22 cellular contexts compared by ENCODE assay signal in the genomic region with DNA sequence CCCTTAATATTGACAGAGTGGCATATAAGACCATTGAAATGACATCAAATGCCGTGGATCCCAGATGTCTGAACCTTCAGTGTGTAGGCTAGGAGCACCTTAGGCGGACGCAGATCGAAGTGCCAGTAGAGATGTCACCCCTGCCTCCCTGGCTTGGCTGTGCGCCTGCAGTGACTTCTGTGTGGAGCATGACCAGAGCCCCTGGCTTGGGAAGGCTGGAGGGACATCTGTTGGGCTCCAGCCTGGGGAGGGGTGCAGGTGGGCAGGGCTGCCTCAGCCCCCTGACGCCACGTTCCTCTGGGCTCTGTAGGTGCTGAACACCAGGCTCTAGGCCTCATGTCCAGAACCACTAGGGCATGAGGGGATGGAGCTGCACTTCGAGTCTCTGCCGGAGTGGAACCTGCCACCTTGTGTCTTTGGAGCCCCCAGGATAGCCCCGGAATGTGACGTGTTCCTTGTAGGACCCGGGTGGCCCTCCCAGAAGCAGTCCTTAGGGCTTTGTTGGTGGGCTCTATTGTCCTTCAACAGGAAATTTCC.
"Had no signal": no experiment of that assay in that cellular context is flagged by ENCODE, and none has a peak within 500 bp of the region (broad histone marks: within the 10 kb centered on the region; RNA-seq: fewer than 3 reads in every experiment).

No MANE protein-coding gene starts in this region.

- H3K27me3 ChIP-seq: MG63 had no signal

- H3K4me2 ChIP-seq: SK-N-SH had no signal

- H3K9me3 ChIP-seq: MG63, SK-N-SH had no signal

- H3K36me3 ChIP-seq: MG63 had no signal

- H3K9me2 ChIP-seq: SK-N-SH had no signal

- H3K4me3 ChIP-seq: MG63 had no signal

- DNase-seq: Karpas-422, KG1, MG63, NCI-H1092, NCI-H1105 treated with DMSO at 0.1 percent for 48 hours, NCI-H1417 treated with DMSO at 0.1 percent for 48 hours, NCI-H146, NCI-H1694 treated with DMSO at 0.1 percent for 48 hours, NCI-H1930, NCI-H2081 treated with DMSO at 0.1 percent for 48 hours, NCI-H2171, NCI-H226, NCI-H446, NCI-H510A, NCI-H524 treated with DMSO at 0.1 percent for 48 hours, NCI-H69, NCI-H774, PC-3, SHP77, SK-N-SH had no signal

- ATAC-seq: Panc1, PC-3 had no signal

- H3K27ac ChIP-seq: RWPE1 had no signal
